Comparison of ENCODE assay signal across 25 cellular contexts in the genomic region with DNA sequence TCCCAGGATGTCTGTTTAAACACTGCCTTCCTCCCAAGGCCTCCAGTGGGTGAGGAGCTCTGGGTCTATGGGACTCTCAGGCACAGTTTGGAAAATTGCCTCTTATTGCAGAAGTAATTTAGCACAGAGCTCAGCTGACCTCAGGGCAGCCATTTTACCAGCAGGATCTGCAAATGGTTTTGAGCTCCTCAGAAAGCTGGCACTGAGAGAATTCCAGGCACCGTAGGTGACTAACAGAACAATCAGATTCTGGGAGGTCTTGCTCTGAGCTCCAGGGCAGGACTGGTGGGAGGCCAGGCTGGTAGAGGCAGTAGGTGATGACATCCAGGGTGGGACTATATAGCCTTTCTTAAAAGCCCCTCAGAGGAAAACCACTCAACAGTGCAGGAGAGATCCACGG. TPM values are rescaled to one million over a fixed set of nuclear protein-coding genes. Genes with fewer than 3 reads are reported as not detected.
A peak's percentile ranks its signal among the peaks of the same experiment; 100 is the strongest.
DNase-seq lines count a peak whose midpoint lies in the region; ATAC-seq, FAIRE-seq and TF ChIP-seq lines count a peak whose summit lies in the region.
"Had no signal": no experiment of that assay in that cellular context is flagged by ENCODE, and none has a peak within 500 bp of the region (broad histone marks: within the 10 kb centered on the region; RNA-seq: fewer than 3 reads in every experiment).

No MANE protein-coding gene starts in this region.

- POLR2A ChIA-PET in A549 (lab: Yijun Ruan, JAX): no interaction called here
- POLR2A ChIA-PET in HCT116 (lab: Charles Lee): no interaction called here

- TF ChIP-seq RAD21 in A549 (conservative IDR thresholded peaks at IDR 0.05 in 1 of 2, IDR thresholded peaks at IDR 0.05 in 1 of 2) (no peak), HCT116 (IDR thresholded peaks at IDR 0.05; ENCODE audit: low read depth) (no peak)

- H3K36me3 ChIP-seq in HCT116 (ENCODE audit: control insufficient read depth in 1 of 2, insufficient read depth in 2 of 2, low read length in 2 of 2): no peaks in the 10 kb centered on the region
- H3K36me3 ChIP-seq in RWPE2 (ENCODE audit: low read depth): peaks cover 6% of the 10 kb centered on the region; the same call in 1 of the 2 replicates
- no peaks in the 10 kb centered on the region for H3K36me3 ChIP-seq in iPS-20b (ENCODE audit: insufficient read depth, low read depth, low read length)
- H3K36me3 ChIP-seq: Peyer's patch, uterus had no signal

- H3K4me3 ChIP-seq in A549: no peak overlapping the region
- H3K4me3 ChIP-seq in HCT116 (replicated peaks in 1 of 2; ENCODE audit: low read depth in 1 of 2, low read length in 2 of 2): peak overlapping the region in 1 of 2 experiments; percentile 42; a peak in 1 of 4 replicates
- H3K4me3 ChIP-seq in RWPE2 (ENCODE audit: severe bottlenecking): no peak overlapping the region
- H3K4me3 ChIP-seq in iPS-20b (ENCODE audit: low read length): peak overlapping the region; percentile 16; the same call in 1 of the 2 replicates
- H3K4me3 ChIP-seq: heart right ventricle, left ventricle myocardium inferior, Peyer's patch, psoas muscle, SK-N-MC, skin epidermis, suprapubic skin, uterus had no signal

- peak overlapping the region; percentile 73 for H3K4me2 ChIP-seq in A549
- H3K4me2 ChIP-seq in HCT116 (ENCODE audit: low read length): peak overlapping the region; percentile 90

- no peak overlapping the region for H2AFZ ChIP-seq in HCT116 (ENCODE audit: low read depth, low read length, poor library complexity, severe bottlenecking)

- no peaks in the 10 kb centered on the region for H3K9me2 ChIP-seq in HCT116 (ENCODE audit: insufficient read depth)

- RAD21 ChIA-PET in HCT116 (lab: Charles Lee; ENCODE audit: low non-redundant PET in 1 of 2, low total read pairs in 2 of 2, uncharacterized antibody in 2 of 2, unreplicated experiment in 2 of 2): no interaction called here

- peak overlapping the region; percentile 85 to 98 for H3K27ac ChIP-seq in A549
- H3K27ac ChIP-seq in HCT116 (ENCODE audit: low read depth, low read length): peak overlapping the region; percentile 35; the same call in 1 of the 2 replicates
- peak overlapping the region; percentile 75 for H3K27ac ChIP-seq in RWPE2 (ENCODE audit: poor library complexity, severe bottlenecking)
- no peak overlapping the region for H3K27ac ChIP-seq in iPS-20b (ENCODE audit: low read length)
- H3K27ac ChIP-seq: heart right ventricle, left ventricle myocardium inferior, Peyer's patch, psoas muscle, SK-N-MC, suprapubic skin, uterus had no signal

- no peak for FAIRE-seq in A549 (lab: Jason Lieb, UNC)

- WGBS in A549 (ENCODE audit: missing lambda C conversion rate): 80% methylated on average over 2 of the region's 2 CpGs

- DNase-seq in A549 (ENCODE audit: low read depth in 1 of 2, low spot score in 1 of 2) (no peak), HCT116 (ENCODE audit: low read depth, low spot score) (no peak), RWPE2 (ENCODE audit: low spot score) (no peak), SHP77 treated with DMSO at 0.1 percent for 48 hours (lab: John Stamatoyannopoulos, UW) (no peak)
- no peak for DNase-seq in activated CD8-positive, alpha-beta memory T cell treated with anti-CD3 and anti-CD28 coated beads for 24 hours
- DNase-seq in stimulated activated CD8-positive, alpha-beta memory T cell treated with anti-CD3 and anti-CD28 coated beads, Interleukin-4, amount 100 ng/mL, for 48 hours: no peak
- no peak for DNase-seq in effector CD8-positive, alpha-beta T cell (lab: John Stamatoyannopoulos, UW)
- DNase-seq: activated B cell treated with CpG ODN at 0.5 μM for 24 hours; activated CD4-positive, alpha-beta memory T cell treated with anti-CD3 and anti-CD28 coated beads for 36 hours; activated T-cell treated with anti-CD3 and anti-CD28 coated beads for 4 hours; heart right ventricle; immature natural killer cell; left ventricle myocardium inferior; NCI-H1092 treated with DMSO at 0.1 percent for 48 hours; NCI-H1930; NCI-H345; Peyer's patch; psoas muscle; stimulated activated CD4-positive, alpha-beta T cell treated with anti-CD3 and anti-CD28 coated beads, Interleukin-2, amount 100 ng/mL, for 24 hours; uterus had no signal

- H3K4me1 ChIP-seq in A549: peaks cover 17% of the 10 kb centered on the region
- peaks cover 15 to 20% of the 10 kb centered on the region in 2 experiments for H3K4me1 ChIP-seq in HCT116 (ENCODE audit: control insufficient read depth in 1 of 2, insufficient read depth in 2 of 2, low read length in 2 of 2)
- H3K4me1 ChIP-seq in RWPE2 (ENCODE audit: insufficient read depth, poor library complexity, severe bottlenecking): peaks cover 15% of the 10 kb centered on the region
- peaks cover 15% of the 10 kb centered on the region for H3K4me1 ChIP-seq in iPS-20b (ENCODE audit: insufficient read depth, low read length)
- H3K4me1 ChIP-seq: heart right ventricle, left ventricle myocardium inferior, Peyer's patch, psoas muscle, suprapubic skin, uterus had no signal

- H3K27me3 ChIP-seq in HCT116 (ENCODE audit: insufficient read depth, low read length) (no peaks in the 10 kb centered on the region), RWPE2 (ENCODE audit: insufficient read depth, poor library complexity, severe bottlenecking) (no peaks in the 10 kb centered on the region), iPS-20b (ENCODE audit: insufficient read depth, low read length) (no peaks in the 10 kb centered on the region)
- H3K27me3 ChIP-seq: Peyer's patch, uterus had no signal

- TF ChIP-seq POLR2A in A549 (IDR thresholded peaks at IDR 0.05; ENCODE audit: low read length): no peak
- TF ChIP-seq POLR2A in HCT116 (IDR thresholded peaks at IDR 0.05; ENCODE audit: borderline replicate concordance, extremely low read depth, insufficient read depth, insufficient read length): no peak

- H3K9me3 ChIP-seq in A549: no peaks in the 10 kb centered on the region
- no peaks in the 10 kb centered on the region for H3K9me3 ChIP-seq in HCT116 (ENCODE audit: control insufficient read depth in 1 of 2, insufficient read depth in 1 of 2, low read depth in 1 of 2, low read length in 2 of 2)
- H3K9me3 ChIP-seq in RWPE2 (ENCODE audit: severe bottlenecking): no peaks in the 10 kb centered on the region
- H3K9me3 ChIP-seq in iPS-20b (ENCODE audit: insufficient read depth, low read depth, low read length): no peaks in the 10 kb centered on the region
- H3K9me3 ChIP-seq: heart right ventricle, left ventricle myocardium inferior, Peyer's patch, psoas muscle, suprapubic skin, uterus had no signal

- no peaks in the 10 kb centered on the region for H3K79me2 ChIP-seq in HCT116 (ENCODE audit: insufficient read depth, low read length)

- ATAC-seq in A549 (peak; percentile 24 to 34), HCT116 (no peak), RWPE2 (ENCODE audit: low read depth) (no peak)
- ATAC-seq: stimulated activated memory B cell treated with anti-CD40 and anti-IgM and Interleukin-4, amounts not matched to agents 10 μg/mL and 1 μg/mL and 100 μg/mL, for 72 hours had no signal

- intact Hi-C loops in HCT116 (cut with micrococcal nuclease): no loop called here

- H3K9ac ChIP-seq in HCT116 (ENCODE audit: low read length): peak overlapping the region; percentile 35
- H3K9ac ChIP-seq in iPS-20b (ENCODE audit: low read depth, low read length): peak overlapping the region; percentile 0; the same call in 1 of the 2 replicates

- no peak for TF ChIP-seq EP300 in A549 (IDR thresholded peaks at IDR 0.05)

- H4K20me1 ChIP-seq in HCT116 (ENCODE audit: insufficient read depth): no peaks in the 10 kb centered on the region

- BruUV-seq in HCT116 (replicated peaks; lab: Mats Ljungman, UMichigan): no TSS peak

- CTCF ChIA-PET in A549 (lab: Yijun Ruan, JAX): interaction anchor here (0.7 to 1.8 kb wide), 5 partner anchors 8 to 681 kb away, joined by 3 to 6 read pairs (median 5); no protein-coding TSS in a partner anchor
- CTCF ChIA-PET in HCT116 (lab: Charles Lee): interaction anchor here (0.9 to 1.0 kb wide), 2 partner anchors 8 to 51 kb away, joined by 4 read pairs; no protein-coding TSS in a partner anchor

- TF ChIP-seq CTCF in A549 (IDR thresholded peaks at IDR 0.05) (no peak), HCT116 (IDR thresholded peaks at IDR 0.05 in 2 of 3, conservative IDR thresholded peaks at IDR 0.05 in 1 of 3; ENCODE audit: borderline replicate concordance in 1 of 3, insufficient read depth in 1 of 3, low read depth in 2 of 3, low read length in 2 of 3) (no peak), RWPE2 (IDR thresholded peaks at IDR 0.05; ENCODE audit: poor library complexity, severe bottlenecking) (no peak)

TF ChIP-seq in A549, 52 proteins besides CTCF, POLR2A, EP300 and RAD21 (continues in another document):
- no peak for TF ChIP-seq ZC3H11A (IDR thresholded peaks at IDR 0.05)

TF ChIP-seq in HCT116, 20 proteins besides CTCF, POLR2A, EP300 and RAD21 (continues in another document):
- TF ChIP-seq, protein P1, sequence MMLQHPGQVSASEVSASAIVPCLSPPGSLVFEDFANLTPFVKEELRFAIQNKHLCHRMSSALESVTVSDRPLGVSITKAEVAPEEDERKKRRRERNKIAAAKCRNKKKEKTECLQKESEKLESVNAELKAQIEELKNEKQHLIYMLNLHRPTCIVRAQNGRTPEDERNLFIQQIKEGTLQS (IDR thresholded peaks at IDR 0.05): no peak

RNA-seq across cellular contexts. Expression of gene C16orf74, which starts 17.3 kb away (rescaled TPM):
- polyA plus RNA-seq in A549 (2011; rRNA removed) (3.3 and 3.8 TPM in 2 replicates), A549 (2017; fragmentation: RNase III; extraction: RNeasy Plus Mini Kit Qiagen cat#74134 plus additional on column Dnase treatment) (8.0 to 9.3 TPM (median 9.1 TPM) in 3 replicates)
- 19.7 and 21.8 TPM in 2 replicates for polyA plus RNA-seq in A549 (2012; cell fraction: cytosol; rRNA removed)
- 19.8 and 21.2 TPM in 2 replicates for polyA plus RNA-seq in A549 (2012; cell fraction: nucleus; rRNA removed)
- polyA minus RNA-seq in A549 (2011; rRNA and poly(A)+ RNA removed): 1.1 and 2.3 TPM in 2 replicates
- total RNA-seq in HCT116 (2021; ENCODE audit: unreplicated experiment): 30.0 TPM
- polyA plus RNA-seq in HCT116 (2012): 30.2 and 35.4 TPM in 2 replicates
- total RNA-seq: activated CD4-positive, alpha-beta memory T cell treated with anti-CD3 and anti-CD28 coated beads for 36 hours had no signal

RNA-seq across cellular contexts. Expression of gene EMC8, which starts 31.1 kb away (rescaled TPM):
- polyA plus RNA-seq in A549 (2011; rRNA removed): 43.0 and 47.3 TPM in 2 replicates
- 83.5 and 95.6 TPM in 2 replicates for polyA plus RNA-seq in A549 (2012; cell fraction: cytosol; rRNA removed)
- polyA plus RNA-seq in A549 (2012; cell fraction: nucleus; rRNA removed): 74.5 and 79.6 TPM in 2 replicates
- 53.0 to 59.0 TPM (median 53.2 TPM) in 3 replicates for polyA plus RNA-seq in A549 (2017; fragmentation: RNase III; extraction: RNeasy Plus Mini Kit Qiagen cat#74134 plus additional on column Dnase treatment)
- polyA minus RNA-seq in A549 (2011; rRNA and poly(A)+ RNA removed): 58.0 and 75.9 TPM in 2 replicates
- 73.0 TPM for total RNA-seq in HCT116 (2021; ENCODE audit: unreplicated experiment)
- 53.7 and 56.0 TPM in 2 replicates for polyA plus RNA-seq in HCT116 (2012)

RNA-seq across cellular contexts. Expression of gene COX4I1, which starts 31.3 kb away (rescaled TPM):
- polyA plus RNA-seq in A549 (2011; rRNA removed): 854 and 929 TPM in 2 replicates
- 1,454 and 1,868 TPM in 2 replicates for polyA plus RNA-seq in A549 (2012; cell fraction: cytosol; rRNA removed)
- 788 and 816 TPM in 2 replicates for polyA plus RNA-seq in A549 (2012; cell fraction: nucleus; rRNA removed)
- polyA plus RNA-seq in A549 (2017; fragmentation: RNase III; extraction: RNeasy Plus Mini Kit Qiagen cat#74134 plus additional on column Dnase treatment): 767 to 790 TPM (median 783 TPM) in 3 replicates
- polyA minus RNA-seq in A549 (2011; rRNA and poly(A)+ RNA removed): 305 and 406 TPM in 2 replicates
- 839 TPM for total RNA-seq in HCT116 (2021; ENCODE audit: unreplicated experiment)
- 1,327 and 1,340 TPM in 2 replicates for polyA plus RNA-seq in HCT116 (2012)

Comparison
In these comparisons a context has a peak if more than half of its experiments do, and no peak if none do; other contexts are left out.
1. ATAC-seq: peak in A549 (2 of 2); none in HCT116 (single experiment) and RWPE2 (single experiment).